21 cellular contexts compared by ENCODE assay signal in genomic region chr5:124801551-124801950, GRCh38. TPM values are rescaled to one million over a fixed set of nuclear protein-coding genes. Genes with fewer than 3 reads are reported as not detected.
"Had no signal": no experiment of that assay in that cellular context is flagged by ENCODE, and none has a peak within 500 bp of the region (broad histone marks: within the 10 kb centered on the region; RNA-seq: fewer than 3 reads in every experiment).

No MANE protein-coding gene starts in this region.

- H3K4me1 Mint-ChIP-seq: immature natural killer cell, naive B cell had no signal

- H3K9me3 Mint-ChIP-seq: immature natural killer cell; naive B cell; stimulated activated memory B cell treated with anti-CD40 and anti-IgM and Interleukin-4, amounts not matched to agents 10 μg/mL and 1 μg/mL and 100 μg/mL, for 72 hours; stimulated activated naive CD8-positive, alpha-beta T cell treated with anti-CD3 and anti-CD28 coated beads, Interleukin-15, Interleukin-2, amounts not matched to agents 100 ng/mL and 50 ng/mL, for 24 hours had no signal

- H3K4me3 ChIP-seq: lung, prostate gland, right lobe of liver, spleen, testis, tibial nerve had no signal

- H3K4me1 ChIP-seq: prostate gland, right lobe of liver, spleen had no signal

- H3K79me2 ChIP-seq: parathyroid adenoma had no signal

- H3K9me3 ChIP-seq: prostate gland, right lobe of liver, spleen, testis, tibial nerve had no signal

- H3K27ac Mint-ChIP-seq: immature natural killer cell; naive B cell; stimulated activated memory B cell treated with anti-CD40 and anti-IgM and Interleukin-4, amounts not matched to agents 10 μg/mL and 1 μg/mL and 100 μg/mL, for 72 hours; stimulated activated naive CD8-positive, alpha-beta T cell treated with anti-CD3 and anti-CD28 coated beads, Interleukin-15, Interleukin-2, amounts not matched to agents 100 ng/mL and 50 ng/mL, for 24 hours had no signal

- DNase-seq: central memory CD4-positive, alpha-beta T cell; effector memory CD4-positive, alpha-beta T cell; immature natural killer cell; left ventricle myocardium superior; mesenchymal stem cell; midbrain; naive B cell; occipital lobe; retina; right lobe of liver; spleen; stimulated activated CD4-positive, alpha-beta T cell treated with anti-CD3 and anti-CD28 coated beads, Interleukin-15, amount 100 ng/mL, for 24 hours; stimulated activated CD4-positive, alpha-beta T cell treated with anti-CD3 and anti-CD28 coated beads, Interleukin-1b, Interleukin-23, amount 100 ng/mL, for 48 hours; stimulated activated CD4-positive, alpha-beta T cell treated with anti-CD3 and anti-CD28 coated beads, Interleukin-4, amount 100 ng/mL, for 24 hours; testis had no signal

- H3K36me3 ChIP-seq: prostate gland, right lobe of liver, spleen, tibial nerve had no signal

- H3K27me3 ChIP-seq: right lobe of liver, spleen, testis, tibial nerve had no signal

- H3K9ac ChIP-seq: parathyroid adenoma had no signal

- H3K36me3 Mint-ChIP-seq: stimulated activated memory B cell treated with anti-CD40 and anti-IgM and Interleukin-4, amounts not matched to agents 10 μg/mL and 1 μg/mL and 100 μg/mL, for 72 hours had no signal

- H2AFZ ChIP-seq: parathyroid adenoma had no signal

- H3K27me3 Mint-ChIP-seq: naive B cell; stimulated activated memory B cell treated with anti-CD40 and anti-IgM and Interleukin-4, amounts not matched to agents 10 μg/mL and 1 μg/mL and 100 μg/mL, for 72 hours; stimulated activated naive CD8-positive, alpha-beta T cell treated with anti-CD3 and anti-CD28 coated beads, Interleukin-15, Interleukin-2, amounts not matched to agents 100 ng/mL and 50 ng/mL, for 24 hours had no signal

- H3K4me3 Mint-ChIP-seq: immature natural killer cell; naive B cell; stimulated activated memory B cell treated with anti-CD40 and anti-IgM and Interleukin-4, amounts not matched to agents 10 μg/mL and 1 μg/mL and 100 μg/mL, for 72 hours; stimulated activated naive CD8-positive, alpha-beta T cell treated with anti-CD3 and anti-CD28 coated beads, Interleukin-15, Interleukin-2, amounts not matched to agents 100 ng/mL and 50 ng/mL, for 24 hours had no signal

- H3K27ac ChIP-seq: parathyroid adenoma, prostate gland, right lobe of liver, spleen, testis, tibial nerve had no signal

RNA-seq across cellular contexts. Expression of gene ZNF608, which starts 55.1 kb away (rescaled TPM):
- polyA plus RNA-seq: immature natural killer cell had no signal
